8 cellular contexts compared by ENCODE assay signal in genomic region chr6:77740380-77740779, GRCh38.
A peak's percentile ranks its signal among the peaks of the same experiment; 100 is the strongest.
DNase-seq lines count a peak whose midpoint lies in the region; ATAC-seq and TF ChIP-seq lines count a peak whose summit lies in the region.

No MANE protein-coding gene starts in this region.

- no peaks in the 10 kb centered on the region for H3F3A ChIP-seq in neural cell (ENCODE audit: insufficient read depth, low read length, poor library complexity, severe bottlenecking)

- H3K36me3 Mint-ChIP-seq in MCF 10A (ENCODE audit: insufficient read depth, unreplicated experiment), result peaks cover 6% of the 10 kb centered on the region

- H3K27me3 ChIP-seq in neural cell (ENCODE audit: insufficient read depth, low read depth, low read length) (no peaks in the 10 kb centered on the region), vagina (no peaks in the 10 kb centered on the region)

- no peak for ATAC-seq in GM21367 (IDR thresholded peaks at IDR 0.05; ENCODE audit: unreplicated experiment)

- no peaks in the 10 kb centered on the region for H3K79me2 ChIP-seq in neural cell (replicated peaks; ENCODE audit: insufficient read depth, low read length)

- H3K9ac ChIP-seq in neural cell (ENCODE audit: low read length), result no peak overlapping the region

- no peak overlapping the region for H2AFZ ChIP-seq in neural cell (ENCODE audit: low read depth, low read length)

- intact Hi-C loops in MCF 10A (cut with micrococcal nuclease), result loop anchor here (1.0 to 10.0 kb wide), 4 partner anchors 186 to 1095 kb away; no protein-coding TSS in a partner anchor
- intact Hi-C loops in vagina (cut with DNase I), result no loop called here

- H3K4me3 Mint-ChIP-seq in MCF 10A (ENCODE audit: unreplicated experiment), result no peak overlapping the region

- CTCF ChIA-PET in MCF 10A (lab: Yijun Ruan, JAX), result no interaction called here

- POLR2A ChIA-PET in MCF 10A (lab: Yijun Ruan, JAX), result no interaction called here

- BruUV-seq in MCF 10A (replicated peaks; lab: Mats Ljungman, UMichigan), result no TSS peak

- H3K27me3 Mint-ChIP-seq in MCF 10A (ENCODE audit: insufficient read depth, unreplicated experiment), result no peaks in the 10 kb centered on the region

- H3K9me3 Mint-ChIP-seq in MCF 10A (ENCODE audit: unreplicated experiment), result peaks cover 7% of the 10 kb centered on the region

- no peaks in the 10 kb centered on the region for H3K4me1 Mint-ChIP-seq in MCF 10A (ENCODE audit: insufficient read depth, unreplicated experiment)

- H3K9me2 ChIP-seq in neural cell (ENCODE audit: insufficient read depth, low read length), result no peaks in the 10 kb centered on the region

- TF ChIP-seq POLR2A in vagina (IDR thresholded peaks at IDR 0.05), result no peak

- TF ChIP-seq RAD21 in neural cell (conservative IDR thresholded peaks at IDR 0.05), result peak; percentile 76

- no peaks in the 10 kb centered on the region for H4K20me1 ChIP-seq in neural cell (ENCODE audit: insufficient read depth)

- peak; percentile 41 for TF ChIP-seq CTCF in MCF 10A (IDR thresholded peaks at IDR 0.05; ENCODE audit: unreplicated experiment)
- peak; percentile 69 for TF ChIP-seq CTCF in neural cell (IDR thresholded peaks at IDR 0.05; ENCODE audit: poor library complexity, severe bottlenecking)
- no peak for TF ChIP-seq CTCF in vagina (IDR thresholded peaks at IDR 0.05)

- no peaks in the 10 kb centered on the region for H3K9me3 ChIP-seq in neural cell (ENCODE audit: low read length)
- H3K9me3 ChIP-seq in vagina, result no peaks in the 10 kb centered on the region

- no peak overlapping the region for H3K27ac Mint-ChIP-seq in MCF 10A (ENCODE audit: low read depth, unreplicated experiment)

- DNase-seq in ELR (ENCODE audit: low read depth) (peak; percentile 46), LHCN-M2 (ENCODE audit: low read depth) (peak; percentile 27), MCF 10A (ENCODE audit: unreplicated experiment) (peak; percentile 43), activated gamma-delta T cell (lab: John Stamatoyannopoulos, UW) (no peak), NCI-H446 (lab: John Stamatoyannopoulos, UW) (no peak), vagina (ENCODE audit: extremely low spot score in 2 of 2) (no peak)

- H3K4me3 ChIP-seq in neural cell (ENCODE audit: low read length), result no peak overlapping the region
- no peak overlapping the region for H3K4me3 ChIP-seq in vagina

- TF ChIP-seq EP300 in neural cell (conservative IDR thresholded peaks at IDR 0.05; ENCODE audit: poor library complexity, severe bottlenecking), result no peak

- H3K27ac ChIP-seq in neural cell (ENCODE audit: low read length), result no peak overlapping the region
- H3K27ac ChIP-seq in vagina, result no peak overlapping the region

- H3K4me2 ChIP-seq in neural cell (ENCODE audit: low read length), result no peak overlapping the region

- H3K4me1 ChIP-seq in vagina, result no peaks in the 10 kb centered on the region

- H3K36me3 ChIP-seq in neural cell (ENCODE audit: insufficient read depth, low read length) (no peaks in the 10 kb centered on the region), vagina (no peaks in the 10 kb centered on the region)

TF ChIP-seq in neural cell, 6 proteins besides CTCF, POLR2A, EP300 and RAD21:
- TF ChIP-seq EZH2 (IDR thresholded peaks at IDR 0.05; ENCODE audit: borderline replicate concordance, insufficient read depth, low read length, poor library complexity, severe bottlenecking) (no peak), SMC3 (conservative IDR thresholded peaks at IDR 0.05; ENCODE audit: poor library complexity) (peak; percentile 82)

Comparison
In these comparisons a context has a peak if more than half of its experiments do, and no peak if none do; other contexts are left out.
1. DNase-seq: peak in ELR (single experiment), LHCN-M2 (single experiment) and MCF 10A (single experiment); none in activated gamma-delta T cell (single experiment), NCI-H446 (0 of 2) and vagina (0 of 2).
2. CTCF ChIP-seq: peak in MCF 10A (single experiment) and neural cell (single experiment); none in vagina (0 of 3).